Comparison of ENCODE assay signal across 8 cellular contexts in genomic region chr6:28252507-28252975, GRCh38. TPM values are rescaled to one million over a fixed set of nuclear protein-coding genes. Genes with fewer than 3 reads are reported as not detected.
A peak's percentile ranks its signal among the peaks of the same experiment; 100 is the strongest.
DNase-seq lines count a peak whose midpoint lies in the region; ATAC-seq and TF ChIP-seq lines count a peak whose summit lies in the region.

No MANE protein-coding gene starts in this region.

- H4K20me1 ChIP-seq in OCI-LY7 (ENCODE audit: insufficient read depth, low read length) = 0 out of 2 replicates have a peak, but pooled peaks cover 4% of the 10 kb centered on the region

- peak overlapping the region; percentile 83 for H3K4me2 ChIP-seq in OCI-LY7 (ENCODE audit: low read length)

- peaks cover 4% of the 10 kb centered on the region; the same call in 1 of the 2 replicates for H3K9me3 ChIP-seq in OCI-LY7 (ENCODE audit: low read length)
- no peaks in the 10 kb centered on the region for H3K9me3 ChIP-seq in endocrine pancreas (ENCODE audit: control insufficient read depth, low read length)

- peak overlapping the region; percentile 100 for H3K4me3 Mint-ChIP-seq in neural crest cell

- no TSS peak for BruUV-seq in OCI-LY7 (replicated peaks; lab: Mats Ljungman, UMichigan)

- H2AFZ ChIP-seq in ACC112 (ENCODE audit: low read length, unreplicated experiment) (peak overlapping the region; percentile 94), OCI-LY7 (ENCODE audit: low read length) (peak overlapping the region; percentile 98)

- H3K36me3 ChIP-seq in ACC112 (ENCODE audit: insufficient read depth, low read length) (no peaks in the 10 kb centered on the region), OCI-LY7 (ENCODE audit: insufficient read depth, low read length) (peaks cover 18% of the 10 kb centered on the region; the same call in 1 of the 2 replicates), endocrine pancreas (ENCODE audit: control insufficient read depth, insufficient read depth, low read length) (no peaks in the 10 kb centered on the region)

- TF ChIP-seq CTCF in OCI-LY7 (conservative IDR thresholded peaks at IDR 0.05; ENCODE audit: low read length) = no peak
- no peak for TF ChIP-seq CTCF in neural crest cell (conservative IDR thresholded peaks at IDR 0.05)

- H3K27ac ChIP-seq in ACC112 (ENCODE audit: low read depth, low read length) = no peak overlapping the region
- H3K27ac ChIP-seq in OCI-LY7 (ENCODE audit: low read depth, low read length, poor library complexity, severe bottlenecking) = no peak overlapping the region

- peak; percentile 20 for DNase-seq in OCI-LY7 (ENCODE audit: low spot score)
- DNase-seq in neural crest cell (ENCODE audit: low read depth, low spot score) = no peak
- DNase-seq in DMS53 treated with DMSO at 0.1 percent for 48 hours (lab: John Stamatoyannopoulos, UW; ENCODE audit: unreplicated experiment) = no peak
- DNase-seq in NCI-H2107 (lab: John Stamatoyannopoulos, UW) = no peak

- H3K9ac ChIP-seq in endocrine pancreas (ENCODE audit: control insufficient read depth, insufficient read depth, low read length) = peak overlapping the region; percentile 94

- H3K4me1 ChIP-seq in ACC112 (ENCODE audit: control insufficient read depth, insufficient read depth, low read length, unreplicated experiment) (peaks cover 25% of the 10 kb centered on the region), OCI-LY7 (ENCODE audit: insufficient read depth, low read length, poor library complexity, severe bottlenecking) (peaks cover 21% of the 10 kb centered on the region), endocrine pancreas (ENCODE audit: control insufficient read depth, insufficient read depth, low read length) (peaks cover 8% of the 10 kb centered on the region)

- H3K27me3 ChIP-seq in ACC112 (ENCODE audit: insufficient read depth, low read length) (no peaks in the 10 kb centered on the region), endocrine pancreas (ENCODE audit: control insufficient read depth, insufficient read depth, low read length) (no peaks in the 10 kb centered on the region)

- H3K4me1 Mint-ChIP-seq in neural crest cell = peaks cover 24% of the 10 kb centered on the region

- POLR2A ChIA-PET in OCI-LY7 (lab: Charles Lee) = interaction anchor here (0.5 to 3.0 kb wide), 12 partner anchors 12 to 1714 kb away, joined by 3 to 24 read pairs (median 3); partner anchors contain the start of genes PGBD1, ZKSCAN8 and ZSCAN26

- no peaks in the 10 kb centered on the region for H3K9me2 ChIP-seq in OCI-LY7 (ENCODE audit: insufficient read depth, low read length)

- H3K4me3 ChIP-seq in ACC112 (ENCODE audit: low read depth, low read length) = peak overlapping the region; percentile 92
- peak overlapping the region; percentile 99 for H3K4me3 ChIP-seq in OCI-LY7 (ENCODE audit: low read depth, low read length, poor library complexity, severe bottlenecking)
- peak overlapping the region; percentile 91 for H3K4me3 ChIP-seq in endocrine pancreas (ENCODE audit: control insufficient read depth, insufficient read depth, low read length)

- H3K9me3 Mint-ChIP-seq in neural crest cell = no peaks in the 10 kb centered on the region

- peaks cover 3% of the 10 kb centered on the region for H3K27me3 Mint-ChIP-seq in neural crest cell (ENCODE audit: low read depth)

- peak overlapping the region; percentile 58 for H3K27ac Mint-ChIP-seq in neural crest cell (ENCODE audit: unreplicated experiment)

- CTCF ChIA-PET in OCI-LY7 (lab: Charles Lee; ENCODE audit: unreplicated experiment) = interaction anchor here (1.1 to 1.2 kb wide), 2 partner anchors 111 to 153 kb away, joined by 3 to 7 read pairs; partner anchors contain the start of gene ZKSCAN8

- peaks cover 4% of the 10 kb centered on the region for H3K36me3 Mint-ChIP-seq in neural crest cell (ENCODE audit: low read depth)

- intact Hi-C loops in OCI-LY7 (cut with micrococcal nuclease; ENCODE audit: unreplicated experiment) = loop anchor here (1.0 to 5.0 kb wide), 6 partner anchors 14 to 146 kb away; partner anchors contain the start of genes PGBD1, ZKSCAN8, ZSCAN12 and ZSCAN26

- H3K79me2 ChIP-seq in ACC112 (ENCODE audit: control insufficient read depth, insufficient read depth, low read length, unreplicated experiment) (peaks cover 12% of the 10 kb centered on the region), OCI-LY7 (ENCODE audit: insufficient read depth, low read depth, low read length) (peaks cover 16% of the 10 kb centered on the region)

- ATAC-seq in GM19438 (IDR thresholded peaks at IDR 0.05; ENCODE audit: low read depth, unreplicated experiment) = peak; percentile 16
- no peak for ATAC-seq in GM21529 (IDR thresholded peaks at IDR 0.05; ENCODE audit: unreplicated experiment)

RNA-seq across cellular contexts. Expression of gene ZKSCAN4, which starts 0.5 kb away (rescaled TPM):
- total RNA-seq in OCI-LY7 (2014; rRNA removed; shearing (Covaris generic)) = 7.9 and 9.3 TPM in 2 replicates
- total RNA-seq in OCI-LY7 (2022) (6.9 and 7.9 TPM in 2 replicates), neural crest cell (7.9 and 8.1 TPM in 2 replicates)

RNA-seq across cellular contexts. Expression of gene NKAPL, which starts 6.6 kb away (rescaled TPM):
- total RNA-seq in OCI-LY7 (2014; rRNA removed; shearing (Covaris generic)) = not detected in 2 replicates
- not detected in 2 replicates for total RNA-seq in OCI-LY7 (2022)
- total RNA-seq in neural crest cell = not detected in 2 replicates

RNA-seq across cellular contexts. Expression of gene ZSCAN26, which starts 14.4 kb away (rescaled TPM):
- 6.8 and 15.4 TPM in 2 replicates for total RNA-seq in OCI-LY7 (2014; rRNA removed; shearing (Covaris generic))
- total RNA-seq in OCI-LY7 (2022) = 2.8 and 6.3 TPM in 2 replicates
- total RNA-seq in neural crest cell = 15.0 and 19.8 TPM in 2 replicates

RNA-seq across cellular contexts. Expression of gene ZSCAN9, which starts 27.5 kb away (rescaled TPM):
- 7.3 and 9.0 TPM in 2 replicates for total RNA-seq in OCI-LY7 (2014; rRNA removed; shearing (Covaris generic))
- 3.1 and 7.0 TPM in 2 replicates for total RNA-seq in OCI-LY7 (2022)
- total RNA-seq in neural crest cell = 30.3 and 31.4 TPM in 2 replicates

RNA-seq across cellular contexts. Expression of gene PGBD1, which starts 28.8 kb away (rescaled TPM):
- total RNA-seq in OCI-LY7 (2014; rRNA removed; shearing (Covaris generic)) = 1.6 and 3.3 TPM in 2 replicates
- total RNA-seq in OCI-LY7 (2022) (1.6 and 1.9 TPM in 2 replicates), neural crest cell (13.6 and 14.4 TPM in 2 replicates)
